6 cellular contexts compared by ENCODE assay signal in genomic region chr7:1512781-1513656, GRCh38. TPM values are rescaled to one million over a fixed set of nuclear protein-coding genes. Genes with fewer than 3 reads are reported as not detected.
DNase-seq lines count a peak whose midpoint lies in the region; ATAC-seq and TF ChIP-seq lines count a peak whose summit lies in the region.

No MANE protein-coding gene starts in this region.

- DNase-seq in GM13976 (ENCODE audit: low spot score) (peak; percentile 80), RPMI7951 (ENCODE audit: low read depth) (peak; percentile 99), gastrocnemius medialis (peak; percentile 92 to 96)

- ATAC-seq in gastrocnemius medialis = peak; percentile 95 to 96
- ATAC-seq in HG02885 (IDR thresholded peaks at IDR 0.05; ENCODE audit: poor library complexity, unreplicated experiment) = no peak
- ATAC-seq in GM21390 (IDR thresholded peaks at IDR 0.05; ENCODE audit: unreplicated experiment) = no peak

- H3K27me3 ChIP-seq in gastrocnemius medialis = no peaks in the 10 kb centered on the region

- no peaks in the 10 kb centered on the region for H3K9me3 ChIP-seq in gastrocnemius medialis

- no peaks in the 10 kb centered on the region for H3K36me3 Mint-ChIP-seq in dendritic cell treated with granulocyte-macrophage colony-stimulating factor and Interleukin-4, amounts not matched to agents 40 ng/mL and 50 ng/mL, for 4 days (ENCODE audit: low read depth)

- peak overlapping the region; percentile 90 for H3K27ac Mint-ChIP-seq in dendritic cell treated with granulocyte-macrophage colony-stimulating factor and Interleukin-4, amounts not matched to agents 40 ng/mL and 50 ng/mL, for 4 days

- peaks cover 43% of the 10 kb centered on the region for H3K4me1 Mint-ChIP-seq in dendritic cell treated with granulocyte-macrophage colony-stimulating factor and Interleukin-4, amounts not matched to agents 40 ng/mL and 50 ng/mL, for 4 days (ENCODE audit: low read depth)

- H3K4me3 ChIP-seq in gastrocnemius medialis = peak overlapping the region; percentile 40 to 48 (median 42)

- peak overlapping the region; percentile 98 to 100 (median 100) for H3K27ac ChIP-seq in gastrocnemius medialis

- peak overlapping the region; percentile 20 for H3K4me3 Mint-ChIP-seq in dendritic cell treated with granulocyte-macrophage colony-stimulating factor and Interleukin-4, amounts not matched to agents 40 ng/mL and 50 ng/mL, for 4 days

- H3K9me3 Mint-ChIP-seq in dendritic cell treated with granulocyte-macrophage colony-stimulating factor and Interleukin-4, amounts not matched to agents 40 ng/mL and 50 ng/mL, for 4 days = no peaks in the 10 kb centered on the region

- no peaks in the 10 kb centered on the region for H3K36me3 ChIP-seq in gastrocnemius medialis

- in situ Hi-C loops in GM13976 (cut with MboI; ENCODE audit: low sequenced_read_pairs, unreplicated experiment) (no loop called here), gastrocnemius medialis (cut with MboI; ENCODE audit: low sequenced_read_pairs in 4 of 4) (loop anchor here in 1 of 4 donors (5.0 kb wide), 1 partner anchor 54 kb away; no protein-coding TSS in a partner anchor)

- H3K27me3 Mint-ChIP-seq in dendritic cell treated with granulocyte-macrophage colony-stimulating factor and Interleukin-4, amounts not matched to agents 40 ng/mL and 50 ng/mL, for 4 days = peaks cover 13% of the 10 kb centered on the region

- intact Hi-C loops in dendritic cell treated with granulocyte-macrophage colony-stimulating factor and Interleukin-4, amounts not matched to agents 40 ng/mL and 50 ng/mL, for 4 days (cut with micrococcal nuclease) = no loop called here
- intact Hi-C loops in gastrocnemius medialis (cut with DNase I; ENCODE audit: low total_unique reads) = loop anchor here (1.0 to 2.0 kb wide), 2 partner anchors 17 to 44 kb away; partner anchors contain the start of genes MAFK and TMEM184A

- no peak for TF ChIP-seq CTCF in GM13976 (IDR thresholded peaks at IDR 0.05; ENCODE audit: borderline replicate concordance, control extremely low read depth, extremely low read depth, insufficient read depth, missing control alignments)
- no peak for TF ChIP-seq CTCF in gastrocnemius medialis (IDR thresholded peaks at IDR 0.05 in 4 of 5, conservative IDR thresholded peaks at IDR 0.05 in 1 of 5)

- TF ChIP-seq POLR2A in gastrocnemius medialis (IDR thresholded peaks at IDR 0.05) = peak; percentile 62 to 67

- peaks cover 10 to 21% of the 10 kb centered on the region in 2 donors for H3K4me1 ChIP-seq in gastrocnemius medialis

RNA-seq across cellular contexts. Expression of gene INTS1, which starts 8.8 kb away (rescaled TPM):
- 43.3 and 49.5 TPM in 2 replicates for total RNA-seq in RPMI7951 (2014; rRNA removed; shearing (Covaris generic))
- total RNA-seq in gastrocnemius medialis = 100 to 1,000 TPM in 1 of 4 donors, 10 to 100 TPM in 3; 44.3 to 108 (median 78.8) TPM

RNA-seq across cellular contexts. Expression of gene MAFK, which starts 17.5 kb away (rescaled TPM):
- total RNA-seq in RPMI7951 (2014; rRNA removed; shearing (Covaris generic)) = 4.4 and 12.0 TPM in 2 replicates
- 100 to 1,000 TPM in 1 of 4 donors, 10 to 100 TPM in 3; 33.5 to 112 (median 75.3) TPM for total RNA-seq in gastrocnemius medialis

RNA-seq across cellular contexts. Expression of gene TMEM184A, which starts 43.0 kb away (rescaled TPM):
- 0.10 TPM in 1 of 2 replicates, not detected in the other for total RNA-seq in RPMI7951 (2014; rRNA removed; shearing (Covaris generic))
- 1 to 10 TPM in 3 of 4 donors, under 1 TPM in 1; 0.55 to 3.3 (median 1.3) TPM for total RNA-seq in gastrocnemius medialis

RNA-seq across cellular contexts. Expression of gene MICALL2, which starts 53.7 kb away (rescaled TPM):
- 16.0 and 20.1 TPM in 2 replicates for total RNA-seq in RPMI7951 (2014; rRNA removed; shearing (Covaris generic))
- 1 to 10 TPM; 1.6 to 4.8 (median 2.4) TPM for total RNA-seq in gastrocnemius medialis

RNA-seq across cellular contexts. Expression of gene PSMG3, which starts 56.8 kb away (rescaled TPM):
- 64.9 and 111 TPM in 2 replicates for total RNA-seq in RPMI7951 (2014; rRNA removed; shearing (Covaris generic))
- 10 to 100 TPM; 25.4 to 46.4 (median 32.2) TPM for total RNA-seq in gastrocnemius medialis

Comparison
In these comparisons a context has a peak if more than half of its experiments do, and no peak if none do; other contexts are left out.
1. ATAC-seq: peak in gastrocnemius medialis (2 of 2); none in HG02885 (single experiment) and GM21390 (single experiment).
2. Peak in every context shown above with its lines, with median percentiles within 50 percentile points of each other: DNase-seq.